In genomic region chr3:146544929-146545528, GRCh38 we compare ENCODE assay signal across 8 cellular contexts. TPM values are rescaled to one million over a fixed set of nuclear protein-coding genes. Genes with fewer than 3 reads are reported as not detected.
DNase-seq lines count a peak whose midpoint lies in the region; ATAC-seq and TF ChIP-seq lines count a peak whose summit lies in the region.

No MANE protein-coding gene starts in this region.

- no peaks in the 10 kb centered on the region for H3K27me3 ChIP-seq in SU-DHL-6 (ENCODE audit: low read length)
- no peaks in the 10 kb centered on the region for H3K27me3 ChIP-seq in foreskin keratinocyte
- H3K27me3 ChIP-seq in spleen (replicated peaks in 1 of 7), result no peaks in the 10 kb centered on the region

- 49 to 55% (median 51%) methylated on average over 8 of the region's 8 CpGs for WGBS in spleen, 5 donors

- H3K9me2 ChIP-seq in SU-DHL-6 (replicated peaks; ENCODE audit: insufficient read depth, low read length), result no peaks in the 10 kb centered on the region

- TF ChIP-seq CTCF in SU-DHL-6 (IDR thresholded peaks at IDR 0.05; ENCODE audit: insufficient read depth, low read length, poor library complexity, severe bottlenecking) (no peak), foreskin keratinocyte (conservative IDR thresholded peaks at IDR 0.05) (no peak), spleen (IDR thresholded peaks at IDR 0.05 in 8 of 11, conservative IDR thresholded peaks at IDR 0.05 in 3 of 11) (no peak)

- peak overlapping the region; percentile 63 for H3K9ac ChIP-seq in SU-DHL-6 (ENCODE audit: low read length)

- ATAC-seq in GM19395 (IDR thresholded peaks at IDR 0.05; ENCODE audit: unreplicated experiment) (peak; percentile 18), foreskin keratinocyte (no peak), HG03460 (IDR thresholded peaks at IDR 0.05; ENCODE audit: unreplicated experiment) (no peak)

- no peak for TF ChIP-seq POLR2A in spleen (IDR thresholded peaks at IDR 0.05)

- intact Hi-C loops in spleen (cut with DNase I; ENCODE audit: low total_unique reads), result no loop called here

- H3K4me3 ChIP-seq in SU-DHL-6 (ENCODE audit: insufficient read depth, low read length, poor library complexity, severe bottlenecking) (peak overlapping the region; percentile 60), spleen (peak overlapping the region; percentile 60 to 87 (median 70))

- no peaks in the 10 kb centered on the region for H3F3A ChIP-seq in SU-DHL-6 (ENCODE audit: insufficient read depth)

- H3K27ac ChIP-seq in SU-DHL-6 (ENCODE audit: low read depth, low read length), result no peak overlapping the region
- peak overlapping the region; percentile 84 for H3K27ac ChIP-seq in foreskin keratinocyte
- H3K27ac ChIP-seq in spleen, result peak overlapping the region; percentile 93 to 98 (median 96)

- H4K20me1 ChIP-seq in SU-DHL-6 (ENCODE audit: low read depth, low read length), result no peaks in the 10 kb centered on the region

- no peaks in the 10 kb centered on the region for H3K79me2 ChIP-seq in SU-DHL-6 (ENCODE audit: insufficient read depth, low read length)

- H3K36me3 ChIP-seq in SU-DHL-6 (ENCODE audit: low read length) (no peaks in the 10 kb centered on the region), spleen (no peaks in the 10 kb centered on the region)

- H3K9me3 ChIP-seq in SU-DHL-6 (ENCODE audit: insufficient read depth, low read length) (no peaks in the 10 kb centered on the region), spleen (no peaks in the 10 kb centered on the region)

- H3K4me2 ChIP-seq in SU-DHL-6 (ENCODE audit: low read depth, low read length, poor library complexity, severe bottlenecking), result peak overlapping the region; percentile 50

- DNase-seq in foreskin keratinocyte (no peak), spleen (no peak), NCI-H1417 treated with DMSO at 0.1 percent for 48 hours (lab: John Stamatoyannopoulos, UW) (no peak), nucleus accumbens (lab: John Stamatoyannopoulos, UW) (no peak)
- no peak for DNase-seq in stimulated activated CD4-positive, alpha-beta T cell treated with anti-CD3 and anti-CD28 coated beads, Interleukin-2, amount 100 ng/mL, for 48 hours

- peak overlapping the region; percentile 64 for H2AFZ ChIP-seq in SU-DHL-6 (ENCODE audit: low read depth, low read length, severe bottlenecking)

- H3K4me1 ChIP-seq in foreskin keratinocyte (peaks cover 31% of the 10 kb centered on the region), spleen (peaks cover 16 to 62% (median 44%) of the 10 kb centered on the region in 6 donors)

RNA-seq across cellular contexts. Expression of gene PLSCR1, which starts 0.6 kb away (rescaled TPM):
- total RNA-seq in foreskin keratinocyte (147 and 160 TPM in 2 replicates), spleen (100 to 1,000 TPM; 160 to 267 (median 203) TPM)
- polyA plus RNA-seq in foreskin keratinocyte (86.7 and 98.0 TPM in 2 replicates), spleen (10 to 100 TPM; 42.4 to 51.3 (median 43.8) TPM)
